In genomic region chr4:143360838-143361237, GRCh38 we compare ENCODE assay signal across 14 cellular contexts. TPM values are rescaled to one million over a fixed set of nuclear protein-coding genes. Genes with fewer than 3 reads are reported as not detected.
DNase-seq lines count a peak whose midpoint lies in the region; ATAC-seq and TF ChIP-seq lines count a peak whose summit lies in the region.
"Had no signal": no experiment of that assay in that cellular context is flagged by ENCODE, and none has a peak within 500 bp of the region (broad histone marks: within the 10 kb centered on the region; RNA-seq: fewer than 3 reads in every experiment).

No MANE protein-coding gene starts in this region.

- no TSS peak for BruUV-seq in A673 (replicated peaks; lab: Mats Ljungman, UMichigan)

- CTCF ChIA-PET in A673 (lab: Charles Lee), result no interaction called here
- CTCF ChIA-PET in CD8-positive, alpha-beta memory T cell (lab: Charles Lee), result no interaction called here
- CTCF ChIA-PET in activated CD8-positive, alpha-beta T cell treated with anti-CD3 and anti-CD28 coated beads, Interleukin-2, amount 10 ng/mL, durations not matched to agents 7 days and 5 days (lab: Charles Lee), result no interaction called here

- peak overlapping the region; percentile 96 for H3K27ac ChIP-seq in A673 (ENCODE audit: low read depth, low read length, poor library complexity, severe bottlenecking)
- peak overlapping the region; percentile 78 for H3K27ac ChIP-seq in KMS-11
- peak overlapping the region; percentile 25 for H3K27ac ChIP-seq in muscle layer of duodenum (ENCODE audit: low read length)
- H3K27ac ChIP-seq in CD8-positive, alpha-beta memory T cell (ENCODE audit: low read depth, low read length), result no peak overlapping the region

- peaks cover 70% of the 10 kb centered on the region for H3K4me1 ChIP-seq in A673 (ENCODE audit: insufficient read depth, low read length, poor library complexity, severe bottlenecking)
- H3K4me1 ChIP-seq in KMS-11 (ENCODE audit: low read depth, poor library complexity, severe bottlenecking), result peaks cover 75% of the 10 kb centered on the region
- H3K4me1 ChIP-seq in muscle layer of duodenum (ENCODE audit: control insufficient read depth in 1 of 2, insufficient read depth in 2 of 2, low read length in 2 of 2), result peaks cover 33 to 69% of the 10 kb centered on the region in 2 donors
- H3K4me1 ChIP-seq in CD8-positive, alpha-beta memory T cell (ENCODE audit: insufficient read depth, low read length), result peaks cover 10% of the 10 kb centered on the region

- H2AFZ ChIP-seq in KMS-11 (ENCODE audit: low read depth), result no peak overlapping the region

- peak overlapping the region; percentile 50 for H3K4me3 Mint-ChIP-seq in chondrocyte (ENCODE audit: unreplicated experiment)
- no peak overlapping the region for H3K4me3 Mint-ChIP-seq in CD8-positive, alpha-beta memory T cell
- no peak overlapping the region for H3K4me3 Mint-ChIP-seq in activated CD8-positive, alpha-beta T cell treated with anti-CD3 and anti-CD28 coated beads, Interleukin-2, amount 10 ng/mL, durations not matched to agents 7 days and 5 days

- H3K4me3 ChIP-seq in A673 (ENCODE audit: low read depth, low read length, poor library complexity, severe bottlenecking) (no peak overlapping the region), KMS-11 (IDR thresholded peaks at IDR 0.05; ENCODE audit: insufficient read depth, low read depth, low read length) (no peak overlapping the region), muscle layer of duodenum (ENCODE audit: low read depth in 1 of 2, low read length in 2 of 2) (no peak overlapping the region)
- no peak overlapping the region for H3K4me3 ChIP-seq in CD8-positive, alpha-beta memory T cell (ENCODE audit: low read length)
- H3K4me3 ChIP-seq: ovary had no signal

- peaks cover 2% of the 10 kb centered on the region for H3K9me3 Mint-ChIP-seq in chondrocyte (ENCODE audit: low read depth)
- no peaks in the 10 kb centered on the region for H3K9me3 Mint-ChIP-seq in CD8-positive, alpha-beta memory T cell
- H3K9me3 Mint-ChIP-seq in activated CD8-positive, alpha-beta T cell treated with anti-CD3 and anti-CD28 coated beads, Interleukin-2, amount 10 ng/mL, durations not matched to agents 7 days and 5 days (ENCODE audit: insufficient read depth), result peaks cover 3% of the 10 kb centered on the region

- no peaks in the 10 kb centered on the region for H3K27me3 ChIP-seq in A673 (replicated peaks; ENCODE audit: insufficient read depth, low read depth, low read length, poor library complexity)
- no peaks in the 10 kb centered on the region for H3K27me3 ChIP-seq in KMS-11 (ENCODE audit: insufficient read depth, low read depth)
- no peaks in the 10 kb centered on the region for H3K27me3 ChIP-seq in muscle layer of duodenum (ENCODE audit: low read depth, low read length)
- H3K27me3 ChIP-seq in CD8-positive, alpha-beta memory T cell (ENCODE audit: insufficient read depth, low read length, poor library complexity, severe bottlenecking), result no peaks in the 10 kb centered on the region
- H3K27me3 ChIP-seq: ovary had no signal

- peak overlapping the region; percentile 88 for H3K27ac Mint-ChIP-seq in chondrocyte (ENCODE audit: unreplicated experiment)
- H3K27ac Mint-ChIP-seq in CD8-positive, alpha-beta memory T cell, result peak overlapping the region in 1 of 8 donors; percentile 29
- no peak overlapping the region for H3K27ac Mint-ChIP-seq in activated CD8-positive, alpha-beta T cell treated with anti-CD3 and anti-CD28 coated beads, Interleukin-2, amount 10 ng/mL, durations not matched to agents 7 days and 5 days

- no peaks in the 10 kb centered on the region for H3K36me3 Mint-ChIP-seq in chondrocyte (ENCODE audit: low read depth)
- no peaks in the 10 kb centered on the region for H3K36me3 Mint-ChIP-seq in CD8-positive, alpha-beta memory T cell
- peaks cover 9% of the 10 kb centered on the region for H3K36me3 Mint-ChIP-seq in activated CD8-positive, alpha-beta T cell treated with anti-CD3 and anti-CD28 coated beads, Interleukin-2, amount 10 ng/mL, durations not matched to agents 7 days and 5 days (ENCODE audit: low read depth)

- no peak overlapping the region for H3K9ac ChIP-seq in KMS-11

- peak overlapping the region; percentile 74 for H3K4me2 ChIP-seq in KMS-11

- H4K20me1 ChIP-seq in KMS-11 (ENCODE audit: insufficient read depth), result no peaks in the 10 kb centered on the region

- no peaks in the 10 kb centered on the region for H3K9me3 ChIP-seq in A673 (ENCODE audit: low read depth, low read length, poor library complexity, severe bottlenecking)
- no peaks in the 10 kb centered on the region for H3K9me3 ChIP-seq in muscle layer of duodenum (ENCODE audit: control insufficient read depth in 1 of 2, low read length in 2 of 2)
- no peaks in the 10 kb centered on the region for H3K9me3 ChIP-seq in CD8-positive, alpha-beta memory T cell (ENCODE audit: low read length)
- H3K9me3 ChIP-seq: ovary had no signal

- no peaks in the 10 kb centered on the region for H3K36me3 ChIP-seq in A673 (ENCODE audit: insufficient read depth, low read length, poor library complexity, severe bottlenecking)
- no peaks in the 10 kb centered on the region for H3K36me3 ChIP-seq in KMS-11 (ENCODE audit: insufficient read depth)
- H3K36me3 ChIP-seq in muscle layer of duodenum (ENCODE audit: control insufficient read depth in 1 of 2, insufficient read depth in 2 of 2, low read length in 2 of 2), result no peaks in the 10 kb centered on the region
- no peaks in the 10 kb centered on the region for H3K36me3 ChIP-seq in CD8-positive, alpha-beta memory T cell (ENCODE audit: insufficient read depth, low read length)
- H3K36me3 ChIP-seq: ovary had no signal

- H3K79me2 ChIP-seq in KMS-11 (ENCODE audit: insufficient read depth, low read depth), result peaks cover 47% of the 10 kb centered on the region; the same call in 1 of the 2 replicates

- DNase-seq in A673 (ENCODE audit: low spot score) (no peak), chondrocyte (ENCODE audit: low spot score) (no peak), left lobe of liver (ENCODE audit: low spot score) (no peak)
- no peak for DNase-seq in CD8-positive, alpha-beta memory T cell
- no peak for DNase-seq in stimulated activated CD4-positive, alpha-beta T cell treated with anti-CD3 and anti-CD28 coated beads, Interleukin-12 subunit alpha, Interleukin-12 subunit beta, amount 100 ng/mL, for 4 hours
- no peak for DNase-seq in activated CD8-positive, alpha-beta T cell treated with anti-CD3 and anti-CD28 coated beads, Interleukin-2, amount 10 ng/mL, durations not matched to agents 7 days and 5 days
- DNase-seq: ACHN; activated gamma-delta T cell treated with Interleukin-2 at 50 U/mL for 16 hours; effector CD4-positive, alpha-beta T cell; NCI-H187; NCI-H446; ovary had no signal

- TF ChIP-seq CTCF in A673 (conservative IDR thresholded peaks at IDR 0.05; ENCODE audit: low read depth, low read length) (no peak), KMS-11 (conservative IDR thresholded peaks at IDR 0.05; ENCODE audit: low read depth, low read length) (no peak), chondrocyte (IDR thresholded peaks at IDR 0.05) (no peak)

- H3K4me1 Mint-ChIP-seq in chondrocyte (ENCODE audit: low read depth), result peaks cover 74% of the 10 kb centered on the region
- peaks cover 16 to 25% (median 19%) of the 10 kb centered on the region in 3 donors for H3K4me1 Mint-ChIP-seq in CD8-positive, alpha-beta memory T cell
- peaks cover 27% of the 10 kb centered on the region for H3K4me1 Mint-ChIP-seq in activated CD8-positive, alpha-beta T cell treated with anti-CD3 and anti-CD28 coated beads, Interleukin-2, amount 10 ng/mL, durations not matched to agents 7 days and 5 days (ENCODE audit: low read depth)

- intact Hi-C loops in A673 (cut with micrococcal nuclease; ENCODE audit: unreplicated experiment), result no loop called here

- no peaks in the 10 kb centered on the region for H3K27me3 Mint-ChIP-seq in chondrocyte (ENCODE audit: low read depth)
- no peaks in the 10 kb centered on the region for H3K27me3 Mint-ChIP-seq in CD8-positive, alpha-beta memory T cell
- peaks cover under 1% of the 10 kb centered on the region for H3K27me3 Mint-ChIP-seq in activated CD8-positive, alpha-beta T cell treated with anti-CD3 and anti-CD28 coated beads, Interleukin-2, amount 10 ng/mL, durations not matched to agents 7 days and 5 days (ENCODE audit: low read depth)

- ATAC-seq in left lobe of liver, result no peak
- ATAC-seq in activated CD8-positive, alpha-beta T cell treated with anti-CD3 and anti-CD28 coated beads, Interleukin-2, amount 10 ng/mL, durations not matched to agents 7 days and 5 days, result no peak

- POLR2A ChIA-PET in A673 (lab: Charles Lee; ENCODE audit: low non-redundant PET), result no interaction called here
- POLR2A ChIA-PET in CD8-positive, alpha-beta memory T cell (lab: Charles Lee), result no interaction called here
- POLR2A ChIA-PET in activated CD8-positive, alpha-beta T cell treated with anti-CD3 and anti-CD28 coated beads, Interleukin-2, amount 10 ng/mL, durations not matched to agents 7 days and 5 days (lab: Charles Lee), result no interaction called here

RNA-seq across cellular contexts. Expression of gene GAB1, which starts 24.2 kb away (rescaled TPM):
- 27.6 and 32.8 TPM in 2 replicates for total RNA-seq in A673 (2021)
- total RNA-seq in chondrocyte, result 30.1 to 52.2 TPM (median 33.2 TPM) in 3 replicates
- under 1 TPM; 0.15 to 0.95 TPM for total RNA-seq in CD8-positive, alpha-beta memory T cell
- 0.02 TPM for polyA plus RNA-seq in CD8-positive, alpha-beta memory T cell
- 11.1 TPM for total RNA-seq in left lobe of liver
- total RNA-seq in activated CD8-positive, alpha-beta T cell treated with anti-CD3 and anti-CD28 coated beads, Interleukin-2, amount 10 ng/mL, durations not matched to agents 7 days and 5 days, result under 1 TPM; 0.37 to 0.79 TPM
